Comparison of ENCODE assay signal across 8 cellular contexts in the genomic region with DNA sequence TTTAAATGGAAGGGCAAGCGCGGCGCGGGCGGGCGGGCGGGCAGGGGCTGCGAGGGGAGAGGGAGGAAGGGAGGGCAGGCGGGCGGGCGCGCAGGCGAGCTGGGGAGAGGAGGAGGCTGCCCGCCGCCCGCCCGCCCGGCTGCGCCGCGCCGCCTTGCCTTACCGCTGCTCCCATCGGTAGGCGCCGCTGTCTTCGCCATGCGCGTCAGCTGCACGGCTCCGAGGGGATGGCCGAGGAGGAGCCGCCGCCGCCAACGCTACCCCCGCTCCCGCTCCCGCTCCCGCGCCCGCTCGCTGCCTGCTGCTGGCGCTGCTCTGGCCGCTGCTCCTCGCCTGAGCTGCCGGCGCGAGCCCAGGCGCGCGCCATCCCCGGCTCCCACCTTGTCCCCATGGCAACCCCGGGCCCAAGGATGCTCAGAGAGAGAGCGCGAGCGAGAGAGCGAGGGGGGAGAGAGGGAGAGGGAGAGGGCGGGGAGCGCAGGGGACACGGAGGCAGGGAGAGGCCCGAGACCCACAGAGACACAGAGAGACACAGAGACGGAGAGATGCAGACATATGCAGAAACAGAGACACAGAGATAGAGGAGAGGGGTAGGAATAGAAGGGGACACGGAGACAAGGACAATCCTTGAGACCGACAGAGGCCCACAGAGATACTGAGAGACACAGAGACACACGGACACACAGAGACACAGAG. TPM values are rescaled to one million over a fixed set of nuclear protein-coding genes. Genes with fewer than 3 reads are reported as not detected.
DNase-seq lines count a peak whose midpoint lies in the region; ATAC-seq and TF ChIP-seq lines count a peak whose summit lies in the region.

No MANE protein-coding gene starts in this region.

- peak; percentile 43 to 47 for TF ChIP-seq CTCF in brain (conservative IDR thresholded peaks at IDR 0.05)

- H3K36me3 ChIP-seq in iPS-20b (ENCODE audit: insufficient read depth, low read depth, low read length), result no peaks in the 10 kb centered on the region

- H3K4me1 Mint-ChIP-seq in brain, result peaks cover 46% of the 10 kb centered on the region

- DNase-seq in A172 (ENCODE audit: low spot score), result peak; percentile 51
- DNase-seq in NCI-H2029 (lab: John Stamatoyannopoulos, UW), result peak; percentile 84
- peak; percentile 45 for DNase-seq in UCSD-AML1 (lab: John Stamatoyannopoulos, UW; ENCODE audit: unreplicated experiment)

- H3K27ac ChIP-seq in iPS-20b (ENCODE audit: low read length) (no peak overlapping the region), skin epidermis (no peak overlapping the region)

- H3K4me1 ChIP-seq in iPS-20b (ENCODE audit: insufficient read depth, low read length), result peaks cover 2% of the 10 kb centered on the region; the same call in 1 of the 2 replicates

- ATAC-seq in GM19025 (IDR thresholded peaks at IDR 0.05; ENCODE audit: low read depth, unreplicated experiment) (peak; percentile 53), GM21381 (IDR thresholded peaks at IDR 0.05; ENCODE audit: unreplicated experiment) (no peak)

- peak overlapping the region in 2 of 5 experiments; percentile 93 to 98 for H3K4me3 Mint-ChIP-seq in brain

- peaks cover 94% of the 10 kb centered on the region for H3K27me3 ChIP-seq in iPS-20b (ENCODE audit: insufficient read depth, low read length)

- H3K9ac ChIP-seq in iPS-20b (ENCODE audit: low read depth, low read length), result no peak overlapping the region

- H3K9me3 ChIP-seq in iPS-20b (ENCODE audit: insufficient read depth, low read depth, low read length), result no peaks in the 10 kb centered on the region

- H3K36me3 Mint-ChIP-seq in brain, result no peaks in the 10 kb centered on the region

- peaks cover 18% of the 10 kb centered on the region for H3K27me3 Mint-ChIP-seq in brain

- peak overlapping the region; percentile 63; the same call in 1 of the 2 replicates for H3K4me3 ChIP-seq in iPS-20b (ENCODE audit: low read length)
- H3K4me3 ChIP-seq in skin epidermis, result peak overlapping the region; percentile 22 to 51 (median 34)

- peaks cover 0 to 2% (median 0%) of the 10 kb centered on the region in 5 experiments for H3K9me3 Mint-ChIP-seq in brain

- H3K27ac Mint-ChIP-seq in brain, result no peak overlapping the region

RNA-seq across cellular contexts. Expression of gene DEDD2, which starts 40.3 kb away (rescaled TPM):
- 65.3 and 75.4 TPM in 2 replicates for total RNA-seq in A172 (2014; rRNA removed; shearing (Covaris generic))
- 63.1 TPM for polyA plus RNA-seq in brain (ENCODE audit: insufficient read depth, low read depth, low replicate concordance)

RNA-seq across cellular contexts. Expression of gene ZNF526, which starts 43.0 kb away (rescaled TPM):
- 12.6 and 20.6 TPM in 2 replicates for total RNA-seq in A172 (2014; rRNA removed; shearing (Covaris generic))
- 6.3 TPM for polyA plus RNA-seq in brain (ENCODE audit: insufficient read depth, low read depth, low replicate concordance)

RNA-seq across cellular contexts. Expression of gene POU2F2, which starts 44.9 kb away (rescaled TPM):
- 0.05 TPM in 1 of 2 replicates, not detected in the other for total RNA-seq in A172 (2014; rRNA removed; shearing (Covaris generic))
- 6.9 TPM for polyA plus RNA-seq in brain (ENCODE audit: insufficient read depth, low read depth, low replicate concordance)
